Comparison of ENCODE assay signal across 8 cellular contexts in genomic region chr3:136818191-136818850, GRCh38. TPM values are rescaled to one million over a fixed set of nuclear protein-coding genes. Genes with fewer than 3 reads are reported as not detected.
DNase-seq lines count a peak whose midpoint lies in the region; ATAC-seq and TF ChIP-seq lines count a peak whose summit lies in the region.

No MANE protein-coding gene starts in this region.

- H3K36me3 ChIP-seq in BLaER1 (0 out of 2 replicates have a peak, but pooled peaks cover 6% of the 10 kb centered on the region), OCI-LY3 (replicated peaks; ENCODE audit: low read depth, low read length) (no peaks in the 10 kb centered on the region), adipocyte (ENCODE audit: control insufficient read depth, insufficient read depth, low read length, severe bottlenecking) (no peaks in the 10 kb centered on the region), right atrium auricular region (no peaks in the 10 kb centered on the region), psoas muscle (ENCODE audit: insufficient read depth in 1 of 2, low read depth in 1 of 2) (no peaks in the 10 kb centered on the region)

- peak overlapping the region; percentile 89 for H2AFZ ChIP-seq in OCI-LY3 (ENCODE audit: low read depth, low read length)

- H3K27me3 ChIP-seq in BLaER1 (peaks cover 40% of the 10 kb centered on the region), OCI-LY3 (ENCODE audit: low read depth, low read length) (peaks cover 10% of the 10 kb centered on the region), adipocyte (replicated peaks; ENCODE audit: control insufficient read depth, insufficient read depth, low read length) (no peaks in the 10 kb centered on the region), right atrium auricular region (no peaks in the 10 kb centered on the region), psoas muscle (ENCODE audit: insufficient read depth in 3 of 3, low read length in 2 of 3) (peaks cover 0 to 29% (median 2%) of the 10 kb centered on the region in 3 donors)

- H3K4me2 ChIP-seq in BLaER1 (no peak overlapping the region), OCI-LY3 (ENCODE audit: low read length) (peak overlapping the region; percentile 72)

- TF ChIP-seq CTCF in OCI-LY3 (IDR thresholded peaks at IDR 0.05; ENCODE audit: low read depth, low read length) (no peak), right atrium auricular region (IDR thresholded peaks at IDR 0.05) (peak in 1 of 2 donors; percentile 31), psoas muscle (IDR thresholded peaks at IDR 0.05) (no peak)

- H3K27ac ChIP-seq in BLaER1 = no peak overlapping the region
- no peak overlapping the region for H3K27ac ChIP-seq in OCI-LY3 (ENCODE audit: low read length)
- H3K27ac ChIP-seq in right atrium auricular region = peak overlapping the region; percentile 83 to 92
- H3K27ac ChIP-seq in psoas muscle = peak overlapping the region; percentile 64

- H3K4me3 ChIP-seq in BLaER1 (peak overlapping the region; percentile 54; the same call in 1 of the 2 replicates), OCI-LY3 (ENCODE audit: low read length) (peak overlapping the region; percentile 80), adipocyte (ENCODE audit: low read length) (peak overlapping the region; percentile 92), right atrium auricular region (peak overlapping the region; percentile 52 to 77), psoas muscle (peak overlapping the region; percentile 86)

- H3K4me1 ChIP-seq in BLaER1 = no peaks in the 10 kb centered on the region
- H3K4me1 ChIP-seq in OCI-LY3 (ENCODE audit: low read length) = peaks cover 10% of the 10 kb centered on the region; the same call in 1 of the 2 replicates
- peaks cover 31% of the 10 kb centered on the region for H3K4me1 ChIP-seq in adipocyte (ENCODE audit: control insufficient read depth, insufficient read depth, low read length)
- peaks cover 0 to 26% of the 10 kb centered on the region in 2 donors for H3K4me1 ChIP-seq in right atrium auricular region
- H3K4me1 ChIP-seq in psoas muscle = peaks cover 6% of the 10 kb centered on the region

- H4K20me1 ChIP-seq in BLaER1 (no peaks in the 10 kb centered on the region), OCI-LY3 (ENCODE audit: insufficient read depth, low read length) (no peaks in the 10 kb centered on the region)

- DNase-seq in H4 (ENCODE audit: low spot score) (peak; percentile 80), adipocyte (ENCODE audit: low read depth) (peak; percentile 48), right atrium auricular region (ENCODE audit: low spot score) (peak; percentile 86), psoas muscle (peak in 1 of 2 donors; percentile 35)

- H3K9ac ChIP-seq in BLaER1 (no peak overlapping the region), OCI-LY3 (ENCODE audit: low read length) (peak overlapping the region; percentile 65), adipocyte (ENCODE audit: low read length) (peak overlapping the region; percentile 90)

- ATAC-seq in psoas muscle = peak; percentile 36 to 62 (median 50)
- ATAC-seq in GM21526 (IDR thresholded peaks at IDR 0.05; ENCODE audit: low FRiP score, unreplicated experiment) = no peak
- ATAC-seq in GM19467 (IDR thresholded peaks at IDR 0.05; ENCODE audit: unreplicated experiment) = no peak

- WGBS in psoas muscle, 3 donors = 18 to 19% (median 19%) methylated on average over 10 of the region's 10 CpGs

- intact Hi-C loops in psoas muscle (cut with DNase I) = no loop called here

- H3K79me2 ChIP-seq in OCI-LY3 (ENCODE audit: low read length) = 0 out of 2 replicates have a peak, but pooled peaks cover 3% of the 10 kb centered on the region

- H3K9me3 ChIP-seq in BLaER1 (peaks cover 36% of the 10 kb centered on the region), OCI-LY3 (ENCODE audit: insufficient read depth, low read length) (no peaks in the 10 kb centered on the region), adipocyte (ENCODE audit: control insufficient read depth, low read length) (no peaks in the 10 kb centered on the region), right atrium auricular region (no peaks in the 10 kb centered on the region), psoas muscle (no peaks in the 10 kb centered on the region)

RNA-seq across cellular contexts. Expression of gene SLC35G2, which starts 0.6 kb away (rescaled TPM):
- total RNA-seq in H4 (2014; rRNA removed; shearing (Covaris generic)) = 6.3 and 8.0 TPM in 2 replicates
- 1 to 10 TPM; 6.0 to 8.7 TPM for total RNA-seq in right atrium auricular region
- 1 to 10 TPM in 3 of 4 donors, under 1 TPM in 1; 0.69 to 2.5 (median 1.8) TPM for total RNA-seq in psoas muscle
- polyA plus RNA-seq in psoas muscle = 1 to 10 TPM in 2 of 3 donors, under 1 TPM in 1; 0.90 to 1.9 (median 1.2) TPM

RNA-seq across cellular contexts. Expression of gene NCK1, which starts 43.7 kb away (rescaled TPM):
- 44.7 and 79.9 TPM in 2 replicates for total RNA-seq in H4 (2014; rRNA removed; shearing (Covaris generic))
- total RNA-seq in right atrium auricular region (10 to 100 TPM; 21.5 to 22.0 TPM), psoas muscle (10 to 100 TPM; 25.4 to 33.4 (median 30.7) TPM)
- polyA plus RNA-seq in psoas muscle = 10 to 100 TPM; 16.2 to 25.0 (median 18.0) TPM

Comparison
In these comparisons a context has a peak if more than half of its experiments do, and no peak if none do; other contexts are left out.
1. H3K27ac ChIP-seq: peak in right atrium auricular region (2 of 2) and psoas muscle (single experiment); none in BLaER1 (single experiment) and OCI-LY3 (single experiment).
2. ATAC-seq: peak in psoas muscle (4 of 4); none in GM21526 (single experiment) and GM19467 (single experiment).
3. Peak in every context shown above with its lines, with median percentiles within 50 percentile points of each other: H3K4me3 ChIP-seq.